In genomic region chr2:178908810-178909209, GRCh38 we compare ENCODE assay signal across 14 cellular contexts.
"Had no signal": no experiment of that assay in that cellular context is flagged by ENCODE, and none has a peak within 500 bp of the region (broad histone marks: within the 10 kb centered on the region; RNA-seq: fewer than 3 reads in every experiment).

No MANE protein-coding gene starts in this region.

- H3K27me3 ChIP-seq: heart right ventricle, sigmoid colon had no signal

- ATAC-seq: foreskin keratinocyte; left cardiac atrium; lower lobe of right lung; stimulated activated memory B cell treated with anti-CD40 and anti-IgM and Interleukin-4, amounts not matched to agents 10 μg/mL and 1 μg/mL and 100 μg/mL, for 72 hours had no signal

- H3K9me3 ChIP-seq: heart right ventricle, lower lobe of right lung, sigmoid colon had no signal

- H3K36me3 ChIP-seq: lower lobe of right lung, sigmoid colon had no signal

- H3K4me1 ChIP-seq: foreskin keratinocyte, lower lobe of right lung, sigmoid colon had no signal

- H3K4me3 ChIP-seq: heart right ventricle, lower lobe of right lung, sigmoid colon had no signal

- DNase-seq: activated CD4-positive, alpha-beta T cell treated with anti-CD3 and anti-CD28 coated beads, Interleukin-2, amount 10 ng/mL, durations not matched to agents 7 days and 5 days; activated CD8-positive, alpha-beta memory T cell treated with anti-CD3 and anti-CD28 coated beads for 24 hours; activated naive CD4-positive, alpha-beta T cell; activated naive CD8-positive, alpha-beta T cell treated with anti-CD3 and anti-CD28 coated beads, Interleukin-2, amount 10 ng/mL, durations not matched to agents 7 days and 5 days; anterior cingulate cortex; cerebellar nuclear complex; effector memory CD4-positive, alpha-beta T cell; foreskin keratinocyte; heart right ventricle; left cardiac atrium; lower lobe of right lung; sigmoid colon; stimulated activated CD4-positive, alpha-beta T cell treated with anti-CD3 and anti-CD28 coated beads, Interleukin-2, amount 100 ng/mL, for 48 hours had no signal

- H3K27ac ChIP-seq: foreskin keratinocyte, lower lobe of right lung, sigmoid colon had no signal
